ENCODE assay signal across 22 cellular contexts in genomic region chr3:144431134-144431533, GRCh38.
DNase-seq lines count a peak whose midpoint lies in the region; ATAC-seq and TF ChIP-seq lines count a peak whose summit lies in the region.
"Had no signal": no experiment of that assay in that cellular context is flagged by ENCODE, and none has a peak within 500 bp of the region (broad histone marks: within the 10 kb centered on the region; RNA-seq: fewer than 3 reads in every experiment).

No MANE protein-coding gene starts in this region.

- H3K27ac ChIP-seq in substantia nigra (ENCODE audit: low read depth, low read length, poor library complexity, severe bottlenecking), result no peak overlapping the region
- H3K27ac ChIP-seq in gastroesophageal sphincter, result no peak overlapping the region
- H3K27ac ChIP-seq: pancreas, PC-9, skin epidermis had no signal

- no peaks in the 10 kb centered on the region for H3K4me1 Mint-ChIP-seq in type B pancreatic cell (ENCODE audit: unreplicated experiment)
- H3K4me1 Mint-ChIP-seq: CD8-positive, alpha-beta memory T cell; central memory CD8-positive, alpha-beta T cell; stimulated activated naive B cell treated with anti-CD40 and anti-IgM and Interleukin-4, amounts not matched to agents 10 μg/mL and 1 μg/mL and 100 μg/mL, for 72 hours had no signal

- TF ChIP-seq EP300 in gastroesophageal sphincter (IDR thresholded peaks at IDR 0.05), result no peak

- DNase-seq in GM20000 (ENCODE audit: low spot score) (peak; percentile 13), substantia nigra (lab: John Stamatoyannopoulos, UW) (no peak), type B pancreatic cell (ENCODE audit: extremely low spot score, unreplicated experiment) (no peak)
- DNase-seq: activated CD8-positive, alpha-beta T cell treated with anti-CD3 and anti-CD28 coated beads for 36 hours; CD8-positive, alpha-beta memory T cell; foreskin fibroblast; GOT3; KG1; left ventricle myocardium superior; NCI-H1105 treated with DMSO at 0.1 percent for 48 hours; pancreas; PC-9; stimulated activated naive B cell treated with anti-CD40 and anti-IgM and Interleukin-4, amounts not matched to agents 10 μg/mL and 1 μg/mL and 100 μg/mL, for 72 hours; trophoblast cell had no signal

- H3K4me3 ChIP-seq in gastroesophageal sphincter, result no peak overlapping the region
- H3K4me3 ChIP-seq: pancreas, PC-9, skin epidermis had no signal

- no peak overlapping the region for H3K27ac Mint-ChIP-seq in type B pancreatic cell
- H3K27ac Mint-ChIP-seq: activated CD8-positive, alpha-beta T cell treated with anti-CD3 and anti-CD28 coated beads for 36 hours; activated T-helper 1 cell treated with anti-CD3 and anti-CD28 coated beads, Interleukin-12 subunit alpha, Interleukin-12 subunit beta, Interleukin-2, Interleukin-4 antibody, amounts not matched to agents 30 ng/mL and 10 ng/mL and 1 ng/mL, durations not matched to agents 14 hours and 24 hours and 36 hours; CD8-positive, alpha-beta memory T cell; stimulated activated naive B cell treated with anti-CD40 and anti-IgM and Interleukin-4, amounts not matched to agents 10 μg/mL and 1 μg/mL and 100 μg/mL, for 72 hours had no signal

- TF ChIP-seq CTCF in GM20000 (IDR thresholded peaks at IDR 0.05; ENCODE audit: extremely low read depth, missing control alignments) (no peak), gastroesophageal sphincter (IDR thresholded peaks at IDR 0.05) (no peak), type B pancreatic cell (conservative IDR thresholded peaks at IDR 0.05) (no peak)

- H3K36me3 ChIP-seq in gastroesophageal sphincter, result no peaks in the 10 kb centered on the region
- H3K36me3 ChIP-seq: pancreas had no signal

- H3K4me1 ChIP-seq in gastroesophageal sphincter, result no peaks in the 10 kb centered on the region
- H3K4me1 ChIP-seq: pancreas had no signal

- ATAC-seq in GM18502 (IDR thresholded peaks at IDR 0.05; ENCODE audit: poor library complexity, unreplicated experiment) (peak; percentile 55), HG02678 (IDR thresholded peaks at IDR 0.05; ENCODE audit: unreplicated experiment) (peak; percentile 43), HG03280 (IDR thresholded peaks at IDR 0.05; ENCODE audit: unreplicated experiment) (peak; percentile 51), HG02970 (IDR thresholded peaks at IDR 0.05; ENCODE audit: low FRiP score, unreplicated experiment) (no peak), gastroesophageal sphincter (no peak)
- ATAC-seq: activated CD8-positive, alpha-beta T cell treated with anti-CD3 and anti-CD28 coated beads for 36 hours; left ventricle myocardium superior; pancreas; stimulated activated naive B cell treated with anti-CD40 and anti-IgM and Interleukin-4, amounts not matched to agents 10 μg/mL and 1 μg/mL and 100 μg/mL, for 72 hours had no signal

- H3K9me3 Mint-ChIP-seq in type B pancreatic cell, result no peaks in the 10 kb centered on the region
- H3K9me3 Mint-ChIP-seq: activated CD8-positive, alpha-beta T cell treated with anti-CD3 and anti-CD28 coated beads for 36 hours; activated T-helper 1 cell treated with anti-CD3 and anti-CD28 coated beads, Interleukin-12 subunit alpha, Interleukin-12 subunit beta, Interleukin-2, Interleukin-4 antibody, amounts not matched to agents 30 ng/mL and 10 ng/mL and 1 ng/mL, durations not matched to agents 14 hours and 24 hours and 36 hours; central memory CD8-positive, alpha-beta T cell had no signal

- no peaks in the 10 kb centered on the region for H3K27me3 ChIP-seq in gastroesophageal sphincter
- H3K27me3 ChIP-seq: pancreas had no signal

- H3K4me3 Mint-ChIP-seq in type B pancreatic cell, result no peak overlapping the region
- H3K4me3 Mint-ChIP-seq: activated CD8-positive, alpha-beta T cell treated with anti-CD3 and anti-CD28 coated beads for 36 hours; activated T-helper 1 cell treated with anti-CD3 and anti-CD28 coated beads, Interleukin-12 subunit alpha, Interleukin-12 subunit beta, Interleukin-2, Interleukin-4 antibody, amounts not matched to agents 30 ng/mL and 10 ng/mL and 1 ng/mL, durations not matched to agents 14 hours and 24 hours and 36 hours; CD8-positive, alpha-beta memory T cell; central memory CD8-positive, alpha-beta T cell; stimulated activated naive B cell treated with anti-CD40 and anti-IgM and Interleukin-4, amounts not matched to agents 10 μg/mL and 1 μg/mL and 100 μg/mL, for 72 hours had no signal

- no peaks in the 10 kb centered on the region for H3K9me3 ChIP-seq in gastroesophageal sphincter
- H3K9me3 ChIP-seq: pancreas had no signal

- H3K27me3 Mint-ChIP-seq in type B pancreatic cell, result no peaks in the 10 kb centered on the region
- H3K27me3 Mint-ChIP-seq: activated CD8-positive, alpha-beta T cell treated with anti-CD3 and anti-CD28 coated beads for 36 hours; CD8-positive, alpha-beta memory T cell; central memory CD8-positive, alpha-beta T cell had no signal

- no peaks in the 10 kb centered on the region for H3K36me3 Mint-ChIP-seq in type B pancreatic cell
- H3K36me3 Mint-ChIP-seq: CD8-positive, alpha-beta memory T cell; stimulated activated naive B cell treated with anti-CD40 and anti-IgM and Interleukin-4, amounts not matched to agents 10 μg/mL and 1 μg/mL and 100 μg/mL, for 72 hours had no signal

- no peak for TF ChIP-seq POLR2A in gastroesophageal sphincter (IDR thresholded peaks at IDR 0.05)

Comparison
In these comparisons a context has a peak if more than half of its experiments do, and no peak if none do; other contexts are left out.
1. ATAC-seq: peak in GM18502 (single experiment), HG02678 (single experiment) and HG03280 (single experiment); none in HG02970 (single experiment) and gastroesophageal sphincter (single experiment).